In genomic region chr1:20376171-20376570, GRCh38 we compare ENCODE assay signal across 16 cellular contexts.
"Had no signal": no experiment of that assay in that cellular context is flagged by ENCODE, and none has a peak within 500 bp of the region (broad histone marks: within the 10 kb centered on the region; RNA-seq: fewer than 3 reads in every experiment).

No MANE protein-coding gene starts in this region.

- H3K36me3 ChIP-seq: ascending aorta, gastrocnemius medialis, spleen, tibial nerve had no signal

- H3K27ac Mint-ChIP-seq: activated CD4-positive, alpha-beta memory T cell treated with anti-CD3 and anti-CD28 coated beads, Interleukin-2, amount 10 ng/mL, durations not matched to agents 7 days and 5 days; activated CD4-positive, alpha-beta T cell treated with anti-CD3 and anti-CD28 coated beads, Interleukin-2, amount 10 ng/mL, durations not matched to agents 7 days and 5 days; activated naive CD4-positive, alpha-beta T cell treated with anti-CD3 and anti-CD28 coated beads, Interleukin-2, amount 10 ng/mL, durations not matched to agents 7 days and 5 days; activated naive CD8-positive, alpha-beta T cell treated with anti-CD3 and anti-CD28 coated beads, Interleukin-2, amount 10 ng/mL, durations not matched to agents 7 days and 5 days; activated T-cell treated with anti-CD3 and anti-CD28 coated beads, Interleukin-2, amount 50 U/mL, for 24 hours; WTC11 had no signal

- H3K79me2 ChIP-seq: hepatocyte, parathyroid adenoma had no signal

- H3K36me3 Mint-ChIP-seq: activated naive CD4-positive, alpha-beta T cell treated with anti-CD3 and anti-CD28 coated beads, Interleukin-2, amount 10 ng/mL, durations not matched to agents 7 days and 5 days; activated naive CD8-positive, alpha-beta T cell treated with anti-CD3 and anti-CD28 coated beads, Interleukin-2, amount 10 ng/mL, durations not matched to agents 7 days and 5 days; WTC11 had no signal

- H3K9ac ChIP-seq: parathyroid adenoma had no signal

- H3K4me1 ChIP-seq: ascending aorta, gastrocnemius medialis had no signal

- H3K4me2 ChIP-seq: hepatocyte had no signal

- H3K27me3 ChIP-seq: ascending aorta had no signal

- DNase-seq: activated gamma-delta T cell; effector CD8-positive, alpha-beta T cell; gastrocnemius medialis had no signal

- H3K4me3 Mint-ChIP-seq: activated CD4-positive, alpha-beta memory T cell treated with anti-CD3 and anti-CD28 coated beads, Interleukin-2, amount 10 ng/mL, durations not matched to agents 7 days and 5 days; activated CD4-positive, alpha-beta T cell treated with anti-CD3 and anti-CD28 coated beads, Interleukin-2, amount 10 ng/mL, durations not matched to agents 7 days and 5 days; activated naive CD4-positive, alpha-beta T cell treated with anti-CD3 and anti-CD28 coated beads, Interleukin-2, amount 10 ng/mL, durations not matched to agents 7 days and 5 days; activated naive CD8-positive, alpha-beta T cell treated with anti-CD3 and anti-CD28 coated beads, Interleukin-2, amount 10 ng/mL, durations not matched to agents 7 days and 5 days; activated T-cell treated with anti-CD3 and anti-CD28 coated beads, Interleukin-2, amount 50 U/mL, for 24 hours; central memory CD8-positive, alpha-beta T cell; WTC11 had no signal

- H3K4me1 Mint-ChIP-seq: activated CD4-positive, alpha-beta memory T cell treated with anti-CD3 and anti-CD28 coated beads, Interleukin-2, amount 10 ng/mL, durations not matched to agents 7 days and 5 days; activated CD4-positive, alpha-beta T cell treated with anti-CD3 and anti-CD28 coated beads, Interleukin-2, amount 10 ng/mL, durations not matched to agents 7 days and 5 days; activated naive CD4-positive, alpha-beta T cell treated with anti-CD3 and anti-CD28 coated beads, Interleukin-2, amount 10 ng/mL, durations not matched to agents 7 days and 5 days; activated naive CD8-positive, alpha-beta T cell treated with anti-CD3 and anti-CD28 coated beads, Interleukin-2, amount 10 ng/mL, durations not matched to agents 7 days and 5 days; central memory CD8-positive, alpha-beta T cell had no signal

- FAIRE-seq: colon had no signal

- H2AFZ ChIP-seq: hepatocyte, parathyroid adenoma had no signal

- H3K27ac ChIP-seq: ascending aorta, gastrocnemius medialis, hepatocyte, parathyroid adenoma, spleen, tibial nerve had no signal

- ATAC-seq: gastrocnemius medialis had no signal

- H3K9me3 Mint-ChIP-seq: activated CD4-positive, alpha-beta memory T cell treated with anti-CD3 and anti-CD28 coated beads, Interleukin-2, amount 10 ng/mL, durations not matched to agents 7 days and 5 days; activated CD4-positive, alpha-beta T cell treated with anti-CD3 and anti-CD28 coated beads, Interleukin-2, amount 10 ng/mL, durations not matched to agents 7 days and 5 days; activated naive CD4-positive, alpha-beta T cell treated with anti-CD3 and anti-CD28 coated beads, Interleukin-2, amount 10 ng/mL, durations not matched to agents 7 days and 5 days; activated naive CD8-positive, alpha-beta T cell treated with anti-CD3 and anti-CD28 coated beads, Interleukin-2, amount 10 ng/mL, durations not matched to agents 7 days and 5 days; activated T-cell treated with anti-CD3 and anti-CD28 coated beads, Interleukin-2, amount 50 U/mL, for 24 hours; central memory CD8-positive, alpha-beta T cell; WTC11 had no signal

- H3K4me3 ChIP-seq: ascending aorta, gastrocnemius medialis, hepatocyte, spleen, tibial nerve had no signal

- H3K9me3 ChIP-seq: ascending aorta, gastrocnemius medialis, spleen, tibial nerve had no signal
